8 cellular contexts compared by ENCODE assay signal in genomic region chr10:132248455-132249231, GRCh38. TPM values are rescaled to one million over a fixed set of nuclear protein-coding genes. Genes with fewer than 3 reads are reported as not detected.
DNase-seq lines count a peak whose midpoint lies in the region; ATAC-seq and TF ChIP-seq lines count a peak whose summit lies in the region.

No MANE protein-coding gene starts in this region.

- H3K4me3 Mint-ChIP-seq in T-helper 17 cell: peak overlapping the region; percentile 53
- peak overlapping the region; percentile 44 to 54 for H3K4me3 Mint-ChIP-seq in stimulated activated naive CD8-positive, alpha-beta T cell treated with anti-CD3 and anti-CD28 coated beads, Interleukin-15, amount 100 ng/mL, for 72 hours

- H3K27ac ChIP-seq in HL-60 (replicated peaks): no peak overlapping the region
- peak overlapping the region; percentile 76 for H3K27ac ChIP-seq in caudate nucleus (ENCODE audit: low read depth, low read length)

- peaks cover 2% of the 10 kb centered on the region for H3K36me3 Mint-ChIP-seq in T-helper 17 cell (ENCODE audit: low read depth)

- H3K27me3 ChIP-seq in HL-60 (ENCODE audit: insufficient read depth, poor library complexity, severe bottlenecking): no peaks in the 10 kb centered on the region

- peaks cover 11% of the 10 kb centered on the region for H3K4me1 Mint-ChIP-seq in T-helper 17 cell
- H3K4me1 Mint-ChIP-seq in stimulated activated naive CD8-positive, alpha-beta T cell treated with anti-CD3 and anti-CD28 coated beads, Interleukin-15, amount 100 ng/mL, for 72 hours: no peaks in the 10 kb centered on the region

- H3K9me3 ChIP-seq in T-helper 17 cell (ENCODE audit: control insufficient read depth, low read length, poor library complexity, severe bottlenecking): no peaks in the 10 kb centered on the region

- no peak overlapping the region for H3K27ac Mint-ChIP-seq in T-helper 17 cell
- H3K27ac Mint-ChIP-seq in stimulated activated naive CD8-positive, alpha-beta T cell treated with anti-CD3 and anti-CD28 coated beads, Interleukin-15, amount 100 ng/mL, for 72 hours: peak overlapping the region in 1 of 2 donors; percentile 67

- no peaks in the 10 kb centered on the region for H3K27me3 Mint-ChIP-seq in T-helper 17 cell
- no peaks in the 10 kb centered on the region for H3K27me3 Mint-ChIP-seq in stimulated activated naive CD8-positive, alpha-beta T cell treated with anti-CD3 and anti-CD28 coated beads, Interleukin-15, amount 100 ng/mL, for 72 hours

- no peak overlapping the region; the same call in 1 of the 2 replicates for H3K4me3 ChIP-seq in HL-60 (replicated peaks; ENCODE audit: insufficient read depth, low read length)

- TF ChIP-seq CTCF in HL-60 (IDR thresholded peaks at IDR 0.05; ENCODE audit: insufficient read depth, low read length): no peak

- ATAC-seq in T-helper 17 cell (peak; percentile 68), HG03108 (IDR thresholded peaks at IDR 0.05; ENCODE audit: unreplicated experiment) (no peak), GM21381 (IDR thresholded peaks at IDR 0.05; ENCODE audit: unreplicated experiment) (no peak)
- ATAC-seq in stimulated activated naive CD8-positive, alpha-beta T cell treated with anti-CD3 and anti-CD28 coated beads, Interleukin-15, amount 100 ng/mL, for 72 hours: peak; percentile 40

- H3K9me3 Mint-ChIP-seq in stimulated activated naive CD8-positive, alpha-beta T cell treated with anti-CD3 and anti-CD28 coated beads, Interleukin-15, amount 100 ng/mL, for 72 hours: no peaks in the 10 kb centered on the region

- DNase-seq in AG08395 (ENCODE audit: low spot score) (peak; percentile 71), HL-60 (ENCODE audit: low read depth in 1 of 2, low spot score in 1 of 2) (peak; percentile 17 to 19), T-helper 17 cell (peak; percentile 44 to 63 (median 54)), caudate nucleus (lab: John Stamatoyannopoulos, UW) (peak in 44 of 61 donors; percentile 23 to 90 (median 55)), mucosa of gallbladder (ENCODE audit: low spot score) (peak; percentile 23)
- DNase-seq in stimulated activated naive CD8-positive, alpha-beta T cell treated with anti-CD3 and anti-CD28 coated beads, Interleukin-15, amount 100 ng/mL, for 72 hours: peak; percentile 50 to 52

RNA-seq across cellular contexts. Expression of gene STK32C, which starts 59.1 kb away (rescaled TPM):
- total RNA-seq in T-helper 17 cell (1 to 10 TPM; 7.1 to 8.4 TPM), mucosa of gallbladder (23.8 TPM)

Comparison
In these comparisons a context has a peak if more than half of its experiments do, and no peak if none do; other contexts are left out.
1. DNase-seq: peak in every context shown above with its lines; median percentile 71 in AG08395; 55 in caudate nucleus; 54 in T-helper 17 cell; 51 in stimulated activated naive CD8-positive, alpha-beta T cell treated with anti-CD3 and anti-CD28 coated beads, Interleukin-15, amount 100 ng/mL, for 72 hours; 23 in mucosa of gallbladder; 18 in HL-60.
2. ATAC-seq: peak in T-helper 17 cell (single experiment) and stimulated activated naive CD8-positive, alpha-beta T cell treated with anti-CD3 and anti-CD28 coated beads, Interleukin-15, amount 100 ng/mL, for 72 hours (single experiment); none in HG03108 (single experiment) and GM21381 (single experiment).